Comparison of ENCODE assay signal across 22 cellular contexts in the genomic region with DNA sequence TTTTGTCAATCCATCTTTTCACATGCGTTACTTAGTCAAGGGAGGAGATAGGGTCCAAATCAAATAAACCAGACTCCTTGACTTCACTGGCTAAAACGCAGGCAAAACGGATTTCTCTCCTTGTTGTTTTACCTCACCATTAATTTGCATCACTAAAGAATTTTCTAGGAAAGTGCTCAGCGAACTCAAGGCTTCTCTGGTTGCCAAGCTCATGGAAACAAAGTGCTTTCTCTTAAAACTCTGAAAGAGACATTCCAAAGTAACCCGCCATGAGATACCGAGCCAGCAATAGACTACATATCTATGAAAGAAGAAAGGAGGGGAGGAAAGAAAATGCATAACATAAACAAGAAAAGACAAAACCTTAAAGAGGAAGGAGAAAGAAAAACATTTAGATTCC.
A peak's percentile ranks its signal among the peaks of the same experiment; 100 is the strongest.
DNase-seq lines count a peak whose midpoint lies in the region; ATAC-seq and TF ChIP-seq lines count a peak whose summit lies in the region.
"Had no signal": no experiment of that assay in that cellular context is flagged by ENCODE, and none has a peak within 500 bp of the region (broad histone marks: within the 10 kb centered on the region; RNA-seq: fewer than 3 reads in every experiment).

No MANE protein-coding gene starts in this region.

- in situ Hi-C loops in IMR-90 (cut with MboI; ENCODE audit: low sequenced_read_pairs) = no loop called here
- in situ Hi-C loops in astrocyte of the spinal cord (cut with HindIII; ENCODE audit: low sequenced_read_pairs) = no loop called here

- BruUV-seq in IMR-90 (replicated peaks; lab: Mats Ljungman, UMichigan) = no TSS peak

- no peak overlapping the region for H2AK9ac ChIP-seq in IMR-90 (replicated peaks; ENCODE audit: low read depth, low read length, poor library complexity)

- DNase-seq in EH (ENCODE audit: low read depth) (peak; percentile 54), IMR-90 (peak; percentile 68), astrocyte of the spinal cord (ENCODE audit: low read depth, low spot score) (peak; percentile 45), iris pigment epithelial cell (ENCODE audit: low read depth) (peak; percentile 81), spleen (no peak)
- no peak for DNase-seq in central memory CD4-positive, alpha-beta T cell
- DNase-seq: AML-193, DMS79 treated with DMSO at 0.1 percent for 48 hours, HCEC 1CT, Karpas-422, NCI-H1417 treated with DMSO at 0.1 percent for 48 hours, NCI-H1930, NCI-H345, NCI-H524 treated with DMSO at 0.1 percent for 48 hours, PC-3, RPMI8226, SHP77 treated with DMSO at 0.1 percent for 48 hours had no signal

- H3K4me1 ChIP-seq in IMR-90 (ENCODE audit: control insufficient read depth, insufficient read depth, low read length) (peaks cover 21% of the 10 kb centered on the region), spleen (no peaks in the 10 kb centered on the region)

- POLR2A ChIA-PET in IMR-90 (lab: Charles Lee; ENCODE audit: unreplicated experiment) = no interaction called here

- H4K91ac ChIP-seq in IMR-90 (ENCODE audit: insufficient read depth, low read depth, low read length) = peak overlapping the region; percentile 61

- WGBS in IMR-90 (ENCODE audit: extremely low coverage in 2 of 2, insufficient read length in 1 of 2), 2 experiments = no CpG with 5 or more reads among the region's 6 CpGs
- 70 to 82% (median 78%) methylated on average over 6 of the region's 6 CpGs for WGBS in spleen, 5 donors

- TF ChIP-seq RAD21 in IMR-90 (IDR thresholded peaks at IDR 0.05; ENCODE audit: low read length) = no peak

- peak overlapping the region; percentile 58; the same call in 1 of the 3 replicates for H2BK15ac ChIP-seq in IMR-90 (ENCODE audit: low read depth, low read length)

- H3K9ac ChIP-seq in IMR-90 (ENCODE audit: low read depth, low read length) = no peak overlapping the region

- H3K79me1 ChIP-seq in IMR-90 (ENCODE audit: low read depth in 1 of 2, low read length in 2 of 2) = 0 out of 4 replicates have a peak, but pooled peaks cover 0 to 2% of the 10 kb centered on the region in 2 experiments

- peak overlapping the region; percentile 69 for H2BK20ac ChIP-seq in IMR-90 (ENCODE audit: low read depth, low read length)

- peak overlapping the region; percentile 58; the same call in 1 of the 2 replicates for H3K23ac ChIP-seq in IMR-90 (ENCODE audit: low read depth, low read length)

- peak overlapping the region; percentile 52 for H2BK5ac ChIP-seq in IMR-90 (ENCODE audit: low read depth, low read length, poor library complexity, severe bottlenecking)

- H2AFZ ChIP-seq in IMR-90 (replicated peaks; ENCODE audit: low read length, poor library complexity) = no peak overlapping the region

- peak overlapping the region; percentile 50 to 82 for H4K8ac ChIP-seq in IMR-90 (ENCODE audit: low read depth in 2 of 2, low read length in 2 of 2)

- TF ChIP-seq CTCF in IMR-90 (conservative IDR thresholded peaks at IDR 0.05; ENCODE audit: low read depth, low read length) = no peak
- no peak for TF ChIP-seq CTCF in astrocyte of the spinal cord (IDR thresholded peaks at IDR 0.05; ENCODE audit: low read depth, low read length)
- no peak for TF ChIP-seq CTCF in spleen (IDR thresholded peaks at IDR 0.05 in 8 of 11, conservative IDR thresholded peaks at IDR 0.05 in 3 of 11)

- H3K4me2 ChIP-seq in IMR-90 (ENCODE audit: low read depth, low read length) = peak overlapping the region; percentile 57; the same call in 1 of the 2 replicates

- H2BK120ac ChIP-seq in IMR-90 (ENCODE audit: low read depth, low read length) = peak overlapping the region; percentile 85

- peak overlapping the region; percentile 80 for H3K4ac ChIP-seq in IMR-90 (ENCODE audit: low read depth, low read length)

- H3K18ac ChIP-seq in IMR-90 (ENCODE audit: low read depth, low read length) = peak overlapping the region; percentile 81

- no peaks in the 10 kb centered on the region; the same call in 1 of the 2 replicates for H4K20me1 ChIP-seq in IMR-90 (ENCODE audit: insufficient read depth, low read length)

- dilution Hi-C loops in IMR-90 (cut with HindIII; ENCODE audit: low sequenced_read_pairs, unreplicated experiment) = no loop called here

- H2AK5ac ChIP-seq in IMR-90 (ENCODE audit: low read depth, low read length) = peak overlapping the region; percentile 62; the same call in 1 of the 2 replicates

- H3K9me3 ChIP-seq in IMR-90 (ENCODE audit: control insufficient read depth, insufficient read depth, low read length) (no peaks in the 10 kb centered on the region), spleen (no peaks in the 10 kb centered on the region)

- H3K9me1 ChIP-seq in IMR-90 (ENCODE audit: insufficient read depth, low read length) = peaks cover 20% of the 10 kb centered on the region

- H3K4me3 ChIP-seq in IMR-90 (ENCODE audit: insufficient read depth, low read depth, low read length) (no peak overlapping the region), astrocyte of the spinal cord (ENCODE audit: low read depth, low read length) (no peak overlapping the region), spleen (no peak overlapping the region)

- intact Hi-C loops in IMR-90 (cut with micrococcal nuclease) = no loop called here
- intact Hi-C loops in spleen (cut with DNase I; ENCODE audit: low total_unique reads) = no loop called here

- no peaks in the 10 kb centered on the region for H3K36me3 ChIP-seq in IMR-90 (ENCODE audit: control insufficient read depth, insufficient read depth, low read length)
- no peaks in the 10 kb centered on the region for H3K36me3 ChIP-seq in spleen

- H3K27ac ChIP-seq in IMR-90 (ENCODE audit: insufficient read depth, low read length) (0 out of 2 replicates have a peak overlapping the region, but pooled peaks have one; percentile 34), spleen (no peak overlapping the region)
- H3K27ac ChIP-seq: 22Rv1, C4-2B had no signal

- TF ChIP-seq POLR2A in IMR-90 (IDR thresholded peaks at IDR 0.05; ENCODE audit: low read depth, low read length) = no peak
- TF ChIP-seq POLR2A in spleen (IDR thresholded peaks at IDR 0.05) = no peak

- peak overlapping the region; percentile 70 for H3K14ac ChIP-seq in IMR-90 (replicated peaks; ENCODE audit: low read depth, low read length)

- peak overlapping the region; percentile 42; the same call in 1 of the 2 replicates for H4K5ac ChIP-seq in IMR-90 (ENCODE audit: low read depth, low read length)

- H3K56ac ChIP-seq in IMR-90 (ENCODE audit: extremely low read depth, insufficient read depth, low read length) = peak overlapping the region; percentile 58; the same call in 1 of the 2 replicates

- CTCF ChIA-PET in IMR-90 (lab: Yijun Ruan, JAX) = interaction anchor here (0.6 kb wide), 1 partner anchor 212 kb away, joined by 3 read pairs; no protein-coding TSS in a partner anchor

- ATAC-seq in IMR-90 (ENCODE audit: low read depth) = peak; percentile 47
- no peak for ATAC-seq in HG02973 (IDR thresholded peaks at IDR 0.05; ENCODE audit: unreplicated experiment)
- ATAC-seq in HG03159 (IDR thresholded peaks at IDR 0.05; ENCODE audit: unreplicated experiment) = no peak
- ATAC-seq: PC-3, SK-N-SH treated with all-trans-retinoic acid at 6 μM for 48 hours had no signal

- H3K27me3 ChIP-seq in IMR-90 (ENCODE audit: control insufficient read depth, insufficient read depth, low read length) = no peaks in the 10 kb centered on the region
- H3K27me3 ChIP-seq in spleen (replicated peaks in 1 of 7) = no peaks in the 10 kb centered on the region

TF ChIP-seq in IMR-90, 13 proteins besides CTCF, POLR2A, EP300 and RAD21:
- TF ChIP-seq RCOR1 (IDR thresholded peaks at IDR 0.05; ENCODE audit: insufficient replicate concordance, low read length) (no peak), CEBPB (IDR thresholded peaks at IDR 0.05; ENCODE audit: low read depth, low read length) (no peak), FOS (IDR thresholded peaks at IDR 0.05; ENCODE audit: low read depth, low read length) (no peak), MAZ (IDR thresholded peaks at IDR 0.05; ENCODE audit: borderline replicate concordance, low read depth, low read length) (no peak), MXI1 (IDR thresholded peaks at IDR 0.05; ENCODE audit: borderline replicate concordance, low read depth, low read length) (no peak)

Comparison
In these comparisons a context has a peak if more than half of its experiments do, and no peak if none do; other contexts are left out.
1. DNase-seq: peak in EH (single experiment), IMR-90 (single experiment), astrocyte of the spinal cord (single experiment) and iris pigment epithelial cell (single experiment); none in central memory CD4-positive, alpha-beta T cell (single experiment) and spleen (single experiment).